1 cellular context compared by ENCODE assay signal in genomic region chr12:132329036-132329738, GRCh38.
TF ChIP-seq lines count a peak whose summit lies in the region.

TSS of gene GALNT9 (minus strand) at chr12:132329589. CDS start at chr12:132329203, 386 bp downstream.

TF ChIP-seq in SK-N-SH, 30 proteins besides CTCF, POLR2A, EP300 and RAD21:
- peak; percentile 89 for TF ChIP-seq REST (IDR thresholded peaks at IDR 0.05; ENCODE audit: low read depth, low read length)
- TF ChIP-seq, protein P1, sequence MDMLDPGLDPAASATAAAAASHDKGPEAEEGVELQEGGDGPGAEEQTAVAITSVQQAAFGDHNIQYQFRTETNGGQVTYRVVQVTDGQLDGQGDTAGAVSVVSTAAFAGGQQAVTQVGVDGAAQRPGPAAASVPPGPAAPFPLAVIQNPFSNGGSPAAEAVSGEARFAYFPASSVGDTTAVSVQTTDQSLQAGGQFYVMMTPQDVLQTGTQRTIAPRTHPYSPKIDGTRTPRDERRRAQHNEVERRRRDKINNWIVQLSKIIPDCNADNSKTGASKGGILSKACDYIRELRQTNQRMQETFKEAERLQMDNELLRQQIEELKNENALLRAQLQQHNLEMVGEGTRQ (IDR thresholded peaks at IDR 0.05; ENCODE audit: borderline replicate concordance, low read depth, low read length): no peak
